ENCODE assay signal across 31 cellular contexts in genomic region chr11:3685923-3686322, GRCh38. TPM values are rescaled to one million over a fixed set of nuclear protein-coding genes. Genes with fewer than 3 reads are reported as not detected.
DNase-seq lines count a peak whose midpoint lies in the region; ATAC-seq and TF ChIP-seq lines count a peak whose summit lies in the region.
"Had no signal": no experiment of that assay in that cellular context is flagged by ENCODE, and none has a peak within 500 bp of the region (broad histone marks: within the 10 kb centered on the region; RNA-seq: fewer than 3 reads in every experiment).

No MANE protein-coding gene starts in this region.

- H3K4me3 ChIP-seq in fibroblast of villous mesenchyme (ENCODE audit: low read depth, low read length) (no peak overlapping the region), lung (no peak overlapping the region)
- H3K4me3 ChIP-seq: ascending aorta, colonic mucosa, SJCRH30 had no signal

- TF ChIP-seq CTCF in fibroblast of villous mesenchyme (IDR thresholded peaks at IDR 0.05; ENCODE audit: insufficient read depth, low read depth, low read length): no peak
- TF ChIP-seq CTCF in lung (IDR thresholded peaks at IDR 0.05; ENCODE audit: control extremely low read depth, extremely low read depth): no peak

- H3K4me1 ChIP-seq in lung (ENCODE audit: control insufficient read depth in 2 of 2, insufficient read depth in 2 of 2, low read length in 2 of 2): peaks cover 0 to 3% of the 10 kb centered on the region in 2 donors
- H3K4me1 ChIP-seq: ascending aorta, colonic mucosa, SJCRH30 had no signal

- H3K9me3 ChIP-seq in lung (ENCODE audit: control insufficient read depth in 2 of 2, insufficient read depth in 1 of 2, low read length in 1 of 2): no peaks in the 10 kb centered on the region
- H3K9me3 ChIP-seq: ascending aorta, colonic mucosa, SJCRH30 had no signal

- no peak overlapping the region for H3K27ac ChIP-seq in lung (ENCODE audit: low read depth in 1 of 2, low read length in 1 of 2)
- H3K27ac ChIP-seq: 22Rv1, ascending aorta, C4-2B, colonic mucosa, SJCRH30, WERI-Rb-1 had no signal

- DNase-seq in NCI-H1092 (lab: John Stamatoyannopoulos, UW) (peak; percentile 11), NCI-H1092 treated with DMSO at 0.1 percent for 48 hours (lab: John Stamatoyannopoulos, UW) (no peak), NCI-H2029 (lab: John Stamatoyannopoulos, UW) (peak; percentile 69), fibroblast of villous mesenchyme (ENCODE audit: low read depth) (peak; percentile 9), lung (ENCODE audit: low spot score) (peak; percentile 41), AML-193 (lab: John Stamatoyannopoulos, UW) (no peak)
- no peak for DNase-seq in stimulated activated CD4-positive, alpha-beta T cell treated with anti-CD3 and anti-CD28 coated beads, Interleukin-4, amount 100 ng/mL, for 24 hours
- DNase-seq: activated CD4-positive, alpha-beta T cell treated with anti-CD3 and anti-CD28 coated beads for 4 hours; activated CD8-positive, alpha-beta memory T cell treated with anti-CD3 and anti-CD28 coated beads for 24 hours; activated gamma-delta T cell; activated naive CD8-positive, alpha-beta T cell treated with anti-CD3 and anti-CD28 coated beads, Interleukin-2, amount 10 ng/mL, durations not matched to agents 7 days and 5 days; activated T-cell treated with anti-CD3 and anti-CD28 coated beads for 4 hours; colonic mucosa; effector CD4-positive, alpha-beta T cell; GDM1; Kasumi-1; natural killer cell; NCI-H1694; NCI-H526 treated with DMSO at 0.1 percent for 48 hours; SJCRH30; stimulated activated naive CD8-positive, alpha-beta T cell treated with anti-CD3 and anti-CD28 coated beads, Interleukin-15, Interleukin-2, amounts not matched to agents 100 U/mL and 50 U/mL, for 24 hours; WERI-Rb-1 had no signal

- no peaks in the 10 kb centered on the region for H3K27me3 ChIP-seq in lung (ENCODE audit: control insufficient read depth, insufficient read depth)
- H3K27me3 ChIP-seq: ascending aorta, colonic mucosa, SJCRH30 had no signal

- no peak for ATAC-seq in lung (ENCODE audit: insufficient read depth, low FRiP score)
- no peak for ATAC-seq in HG03175 (IDR thresholded peaks at IDR 0.05; ENCODE audit: unreplicated experiment)
- ATAC-seq: HCT116; left lobe of liver; natural killer cell; stimulated activated naive CD8-positive, alpha-beta T cell treated with anti-CD3 and anti-CD28 coated beads, Interleukin-15, Interleukin-2, amounts not matched to agents 100 U/mL and 50 U/mL, for 24 hours had no signal

- peaks cover 26 to 38% of the 10 kb centered on the region in 2 donors for H3K36me3 ChIP-seq in lung (ENCODE audit: control insufficient read depth in 2 of 2, insufficient read depth in 2 of 2, low read length in 2 of 2)

- WGBS in lung, 2 donors: 69 to 82% methylated on average over 7 of the region's 7 CpGs

RNA-seq across cellular contexts. Expression of gene CHRNA10, which starts 14.7 kb away (rescaled TPM):
- 0.86 and 0.97 TPM in 2 replicates for total RNA-seq in fibroblast of villous mesenchyme
- 1 to 10 TPM in 1 of 2 donors, under 1 TPM in 1; 0.71 to 2.9 TPM for total RNA-seq in lung
- 1 to 10 TPM; 1.5 to 1.6 TPM for polyA plus RNA-seq in lung
- total RNA-seq: ascending aorta had no signal

RNA-seq across cellular contexts. Expression of gene ART1, which starts 41.0 kb away (rescaled TPM):
- total RNA-seq in fibroblast of villous mesenchyme: not detected in 2 replicates
- under 1 TPM; 0.68 to 0.80 TPM for total RNA-seq in lung
- polyA plus RNA-seq in lung: under 1 TPM in 1 of 2 donors, not detected in 1; 0.14 TPM
- total RNA-seq: activated naive CD8-positive, alpha-beta T cell treated with anti-CD3 and anti-CD28 coated beads, Interleukin-2, amount 10 ng/mL, durations not matched to agents 7 days and 5 days; colonic mucosa; left lobe of liver; mononuclear cell; natural killer cell; omental fat pad; SJCRH30; temporal lobe had no signal

RNA-seq across cellular contexts. Expression of gene ART5, which starts 44.1 kb away (rescaled TPM):
- not detected in 2 replicates for total RNA-seq in fibroblast of villous mesenchyme
- 1 to 10 TPM; 1.0 to 1.7 TPM for total RNA-seq in lung
- polyA plus RNA-seq in lung: under 1 TPM; 0.08 to 0.17 TPM
- total RNA-seq: activated naive CD8-positive, alpha-beta T cell treated with anti-CD3 and anti-CD28 coated beads, Interleukin-2, amount 10 ng/mL, durations not matched to agents 7 days and 5 days; ascending aorta; colonic mucosa; left lobe of liver; mononuclear cell; natural killer cell; SJCRH30; temporal lobe had no signal

Comparison
In these comparisons a context has a peak if more than half of its experiments do, and no peak if none do; other contexts are left out.
1. DNase-seq: peak in NCI-H1092 (single experiment), NCI-H2029 (single experiment), fibroblast of villous mesenchyme (single experiment) and lung (single experiment); none in NCI-H1092 treated with DMSO at 0.1 percent for 48 hours (single experiment), AML-193 (0 of 2) and stimulated activated CD4-positive, alpha-beta T cell treated with anti-CD3 and anti-CD28 coated beads, Interleukin-4, amount 100 ng/mL, for 24 hours (single experiment).